In the genomic region with DNA sequence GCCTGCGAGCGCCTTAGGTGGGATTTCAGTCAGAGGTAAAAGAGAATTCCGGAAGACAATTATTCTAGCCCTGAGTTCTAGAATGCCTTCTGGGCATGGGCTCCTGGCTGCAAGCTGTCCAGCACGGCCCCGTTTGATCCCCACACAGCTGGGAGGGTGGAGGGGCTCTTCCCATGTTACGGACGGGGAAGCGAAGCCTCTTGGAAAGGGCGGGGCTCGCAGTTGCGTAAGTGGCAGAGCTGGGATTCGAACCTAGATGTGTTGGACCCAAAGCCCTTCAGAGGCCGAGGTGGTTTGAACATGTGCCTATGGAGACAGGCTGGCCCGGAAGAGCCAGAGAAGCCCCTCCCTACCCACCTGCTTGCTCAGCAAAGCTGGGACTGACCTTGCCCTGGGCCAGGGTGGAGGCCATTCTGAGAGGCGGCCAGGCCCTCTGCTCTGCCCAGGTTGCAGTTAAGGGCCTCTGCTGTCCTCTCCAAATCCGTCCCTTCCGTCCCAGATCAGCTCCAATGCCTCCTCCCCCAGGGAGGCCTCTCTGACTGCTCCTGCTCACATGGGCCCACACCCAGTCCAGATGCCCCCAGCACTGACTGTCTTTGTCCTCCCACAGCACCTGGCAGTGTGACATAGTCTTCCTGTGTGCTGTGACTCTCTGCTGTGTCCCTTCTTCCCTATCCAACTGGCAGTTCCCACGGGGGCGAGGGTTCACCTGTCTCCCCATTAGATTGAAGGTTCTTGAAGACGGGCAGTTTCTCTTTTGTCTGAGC, we compare ENCODE assay signal across 1 cellular context.
A peak's percentile ranks its signal among the peaks of the same experiment; 100 is the strongest.
TF ChIP-seq lines count a peak whose summit lies in the region.

No MANE protein-coding gene starts in this region.

TF ChIP-seq in A549, 52 proteins besides CTCF, POLR2A, EP300 and RAD21:
- TF ChIP-seq ZFP36 (IDR thresholded peaks at IDR 0.05; ENCODE audit: borderline replicate concordance, partially characterized antibody), result peak; percentile 59
- no peak for TF ChIP-seq MAZ (IDR thresholded peaks at IDR 0.05; ENCODE audit: borderline replicate concordance, low read depth, low read length)
- peak in 1 of 2 experiments; percentile 26; a peak in 1 of 4 replicates for TF ChIP-seq CEBPB (IDR thresholded peaks at IDR 0.05)
TF ChIP-seq in A549: peak in this region for 2.
